ENCODE assay signal across 8 cellular contexts in the genomic region with DNA sequence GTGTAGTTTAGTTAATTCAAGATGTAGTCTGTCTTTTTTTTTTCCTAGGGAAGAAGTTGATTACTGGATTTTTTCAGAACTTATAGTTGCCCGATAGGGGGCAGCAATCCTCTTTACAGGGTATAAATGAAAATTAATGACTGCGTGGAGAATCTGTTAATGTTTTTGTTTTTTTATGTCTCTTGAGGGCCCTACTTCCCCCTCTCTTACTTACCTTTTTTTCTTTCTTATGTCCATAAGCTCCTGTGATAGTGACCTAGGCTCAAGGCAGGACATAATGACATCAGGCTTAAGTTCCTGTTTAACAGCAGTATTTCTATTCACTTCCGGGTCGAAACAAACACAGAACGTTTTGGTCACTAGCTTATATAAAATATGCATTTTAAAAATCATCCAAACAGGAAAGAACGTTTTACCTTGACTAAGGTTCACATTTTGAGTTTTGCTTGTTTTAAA. TPM values are rescaled to one million over a fixed set of nuclear protein-coding genes. Genes with fewer than 3 reads are reported as not detected.
DNase-seq lines count a peak whose midpoint lies in the region; ATAC-seq, FAIRE-seq and TF ChIP-seq lines count a peak whose summit lies in the region.

No MANE protein-coding gene starts in this region.

- in situ Hi-C loops in SK-MEL-5 (cut with HindIII; ENCODE audit: low pct_unique_long_range_greater_than_20kb, low sequenced_read_pairs): no loop called here

- no peaks in the 10 kb centered on the region for H3K27me3 ChIP-seq in lower lobe of right lung (ENCODE audit: low read depth)
- no peaks in the 10 kb centered on the region for H3K27me3 ChIP-seq in testis

- DNase-seq in D721Med (ENCODE audit: insufficient read length, low spot score) (no peak), SK-MEL-5 (ENCODE audit: low read depth, low spot score) (peak; percentile 54), cardiac fibroblast (ENCODE audit: low read depth in 2 of 2) (peak; percentile 73 to 74), lower lobe of right lung (no peak), testis (peak; percentile 43), posterior vena cava (ENCODE audit: low spot score) (no peak)

- intact Hi-C loops in lower lobe of right lung (cut with DNase I) (no loop called here), testis (cut with DNase I; ENCODE audit: low total_unique reads) (no loop called here), posterior vena cava (cut with DNase I) (no loop called here)

- 41 to 48% methylated on average over 6 of the region's 6 CpGs for WGBS in testis, 2 donors

- H3K4me3 ChIP-seq in HEK293 (ENCODE audit: low read depth, low read length): no peak overlapping the region
- no peak overlapping the region for H3K4me3 ChIP-seq in cardiac fibroblast (replicated peaks in 1 of 2; ENCODE audit: low read depth in 2 of 2, low read length in 2 of 2)
- H3K4me3 ChIP-seq in lower lobe of right lung: no peak overlapping the region
- H3K4me3 ChIP-seq in testis: no peak overlapping the region

- no peaks in the 10 kb centered on the region for H3K9me3 ChIP-seq in HEK293 (ENCODE audit: control insufficient read depth, insufficient read depth, low read depth, low read length)
- no peaks in the 10 kb centered on the region for H3K9me3 ChIP-seq in lower lobe of right lung
- H3K9me3 ChIP-seq in testis: no peaks in the 10 kb centered on the region

- H3K27ac ChIP-seq in HEK293 (ENCODE audit: extremely low read depth, low read depth, low read length): no peak overlapping the region
- H3K27ac ChIP-seq in lower lobe of right lung: no peak overlapping the region
- no peak overlapping the region for H3K27ac ChIP-seq in testis

- FAIRE-seq in D721Med (lab: Jason Lieb, UNC): peak; percentile 77

- ATAC-seq in lower lobe of right lung (peak; percentile 36 to 46), HG03159 (IDR thresholded peaks at IDR 0.05; ENCODE audit: unreplicated experiment) (no peak)

- TF ChIP-seq POLR2A in testis (IDR thresholded peaks at IDR 0.05): no peak

- TF ChIP-seq CTCF in D721Med (IDR thresholded peaks at IDR 0.05; ENCODE audit: insufficient read depth, missing control alignments) (peak; percentile 64), HEK293 (tag by site-specific recombination; IDR thresholded peaks at IDR 0.05) (no peak), cardiac fibroblast (IDR thresholded peaks at IDR 0.05; ENCODE audit: low read depth, low read length) (peak; percentile 62), lower lobe of right lung (IDR thresholded peaks at IDR 0.05) (peak; percentile 69), testis (IDR thresholded peaks at IDR 0.05) (peak; percentile 43 to 72 (median 51))

- 0 out of 2 replicates have a peak, but pooled peaks cover 7% of the 10 kb centered on the region for H3K4me1 ChIP-seq in HEK293 (ENCODE audit: control insufficient read depth, insufficient read depth, low read length)
- no peaks in the 10 kb centered on the region for H3K4me1 ChIP-seq in lower lobe of right lung
- H3K4me1 ChIP-seq in testis: no peaks in the 10 kb centered on the region

- H3K36me3 ChIP-seq in HEK293 (ENCODE audit: control insufficient read depth in 2 of 2, insufficient read depth in 1 of 2, low read length in 2 of 2) (peaks cover 54 to 66% of the 10 kb centered on the region in 2 experiments), lower lobe of right lung (peaks cover 75% of the 10 kb centered on the region), testis (ENCODE audit: low read depth, missing control alignments) (no peaks in the 10 kb centered on the region)

- CTCF ChIA-PET in HEK293 (lab: Yijun Ruan, JAX): interaction anchor here (0.6 to 4.4 kb wide), 50 partner anchors 10 to 1297 kb away, joined by 3 to 33 read pairs (median 4); partner anchors contain the start of genes CDC123 and NUDT5

- POLR2A ChIA-PET in HEK293 (lab: Yijun Ruan, JAX): no interaction called here

TF ChIP-seq in HEK293, 187 proteins besides CTCF, POLR2A, EP300 and RAD21 (continues in another document):
- 0 out of 2 replicates have a peak, but pooled peaks have one; percentile 29 for TF ChIP-seq SP7 (tag by site-specific recombination; IDR thresholded peaks at IDR 0.05)
- 0 out of 2 replicates have a peak, but pooled peaks have one; percentile 15 for TF ChIP-seq ZNF518A (tag by site-specific recombination; conservative IDR thresholded peaks at IDR 0.05; ENCODE audit: low read depth)
- TF ChIP-seq ZNF654 (tag by site-specific recombination; IDR thresholded peaks at IDR 0.05; ENCODE audit: low read depth): peak; percentile 56
- TF ChIP-seq ZNF239 (tag by site-specific recombination; IDR thresholded peaks at IDR 0.05): no peak
- TF ChIP-seq PRDM1 (tag by site-specific recombination; IDR thresholded peaks at IDR 0.05): 0 out of 2 replicates have a peak, but pooled peaks have one; percentile 21
- no peak for TF ChIP-seq ZNF18 (tag by site-specific recombination; IDR thresholded peaks at IDR 0.05)
- no peak for TF ChIP-seq SP3 (tag by site-specific recombination; IDR thresholded peaks at IDR 0.05)
- TF ChIP-seq ZNF629 (tag by site-specific recombination; IDR thresholded peaks at IDR 0.05): peak; percentile 49; the same call in 1 of the 2 replicates
- TF ChIP-seq ZNF362 (tag by site-specific recombination; IDR thresholded peaks at IDR 0.05): peak; percentile 78; the same call in 1 of the 2 replicates

RNA-seq across cellular contexts. Expression of gene CDC123, which starts 18.8 kb away (rescaled TPM):
- 130 and 131 TPM in 2 replicates for total RNA-seq in SK-MEL-5 (2014; rRNA removed; shearing (Covaris generic))
- 58.6 and 62.2 TPM in 2 replicates for polyA plus RNA-seq in SK-MEL-5 (2015; cell fraction: cytosol; rRNA removed)
- polyA plus RNA-seq in SK-MEL-5 (2015; cell fraction: nucleus; rRNA removed): 22.5 and 26.2 TPM in 2 replicates
- total RNA-seq in lower lobe of right lung (43.7 TPM), testis (10 to 100 TPM; 62.4 to 71.7 TPM), posterior vena cava (10 to 100 TPM; 48.5 to 52.7 TPM)
- polyA plus RNA-seq in testis (ENCODE audit: insufficient read depth, low read depth, low replicate concordance): 87.4 TPM

RNA-seq across cellular contexts. Expression of gene NUDT5, which starts 19.1 kb away (rescaled TPM):
- 78.4 and 85.0 TPM in 2 replicates for total RNA-seq in SK-MEL-5 (2014; rRNA removed; shearing (Covaris generic))
- polyA plus RNA-seq in SK-MEL-5 (2015; cell fraction: cytosol; rRNA removed): 50.5 and 55.2 TPM in 2 replicates
- 25.4 and 29.9 TPM in 2 replicates for polyA plus RNA-seq in SK-MEL-5 (2015; cell fraction: nucleus; rRNA removed)
- total RNA-seq in lower lobe of right lung (43.3 TPM), testis (10 to 100 TPM; 22.0 to 26.5 TPM), posterior vena cava (10 to 100 TPM; 22.4 to 25.2 TPM)
- 25.9 TPM for polyA plus RNA-seq in testis (ENCODE audit: insufficient read depth, low read depth, low replicate concordance)

Comparison
In these comparisons a context has a peak if more than half of its experiments do, and no peak if none do; other contexts are left out.
1. DNase-seq: peak in SK-MEL-5 (single experiment), cardiac fibroblast (2 of 2) and testis (single experiment); none in D721Med (single experiment), lower lobe of right lung (single experiment) and posterior vena cava (single experiment).